Comparison of ENCODE assay signal across 29 cellular contexts in genomic region chr7:1710936-1711335, GRCh38. TPM values are rescaled to one million over a fixed set of nuclear protein-coding genes. Genes with fewer than 3 reads are reported as not detected.
A peak's percentile ranks its signal among the peaks of the same experiment; 100 is the strongest.
DNase-seq lines count a peak whose midpoint lies in the region; ATAC-seq, FAIRE-seq and TF ChIP-seq lines count a peak whose summit lies in the region.
"Had no signal": no experiment of that assay in that cellular context is flagged by ENCODE, and none has a peak within 500 bp of the region (broad histone marks: within the 10 kb centered on the region; RNA-seq: fewer than 3 reads in every experiment).

No MANE protein-coding gene starts in this region.

- POLR2A ChIA-PET in CD8-positive, alpha-beta memory T cell (lab: Charles Lee): no interaction called here

- WGBS in heart right ventricle, 2 donors: 83 to 87% methylated on average over 6 of the region's 6 CpGs
- WGBS in aorta, 2 donors: 83 to 85% methylated on average over 6 of the region's 6 CpGs

- ATAC-seq in Right ventricle myocardium superior (ENCODE audit: poor library complexity) (no peak), heart right ventricle (no peak), RWPE2 (ENCODE audit: low read depth) (no peak), aorta (ENCODE audit: low FRiP score) (no peak), GM19023 (IDR thresholded peaks at IDR 0.05; ENCODE audit: unreplicated experiment) (no peak)
- ATAC-seq: GM23338, Panc1 had no signal

- H3K9me3 ChIP-seq in heart right ventricle (peaks cover 0 to 13% (median 8%) of the 10 kb centered on the region in 11 donors), RWPE2 (ENCODE audit: severe bottlenecking) (no peaks in the 10 kb centered on the region), kidney (ENCODE audit: control insufficient read depth in 1 of 2, low read length in 2 of 2) (peaks cover 0 to 7% of the 10 kb centered on the region in 2 donors), aorta (ENCODE audit: control insufficient read depth, low read length) (peaks cover 2% of the 10 kb centered on the region)
- peaks cover 9% of the 10 kb centered on the region for H3K9me3 ChIP-seq in CD8-positive, alpha-beta memory T cell (ENCODE audit: low read length)
- H3K9me3 ChIP-seq: BE2C had no signal

- H3K4me3 ChIP-seq in heart right ventricle (no peak overlapping the region), RWPE2 (ENCODE audit: severe bottlenecking) (no peak overlapping the region), kidney (ENCODE audit: low read length in 2 of 2) (no peak overlapping the region), aorta (ENCODE audit: low read length in 2 of 2) (no peak overlapping the region)
- no peak overlapping the region for H3K4me3 ChIP-seq in CD8-positive, alpha-beta memory T cell (ENCODE audit: low read length)
- H3K4me3 ChIP-seq: GM23338 had no signal

- H3K36me3 ChIP-seq in heart right ventricle (peaks cover 0 to 13% (median 0%) of the 10 kb centered on the region in 9 donors), RWPE2 (ENCODE audit: low read depth) (no peaks in the 10 kb centered on the region), kidney (ENCODE audit: control insufficient read depth in 1 of 2, insufficient read depth in 2 of 2, low read length in 2 of 2) (no peaks in the 10 kb centered on the region), aorta (ENCODE audit: control insufficient read depth in 1 of 2, insufficient read depth in 2 of 2, low read length in 1 of 2) (no peaks in the 10 kb centered on the region)
- H3K36me3 ChIP-seq in CD8-positive, alpha-beta memory T cell (ENCODE audit: insufficient read depth, low read length): no peaks in the 10 kb centered on the region
- H3K36me3 ChIP-seq: BE2C had no signal

- intact Hi-C loops in Right ventricle myocardium superior (cut with DNase I) (no loop called here), heart right ventricle (cut with DNase I) (no loop called here), kidney (cut with DNase I) (no loop called here), aorta (cut with DNase I) (no loop called here)

- H3K36me3 Mint-ChIP-seq in CD8-positive, alpha-beta memory T cell: peaks cover 0 to 6% (median 0%) of the 10 kb centered on the region in 3 donors
- H3K36me3 Mint-ChIP-seq: CD4-positive, CD25-positive, alpha-beta regulatory T cell had no signal

- H3K4me1 ChIP-seq in heart right ventricle (peaks cover 5 to 31% (median 20%) of the 10 kb centered on the region in 9 donors), RWPE2 (ENCODE audit: insufficient read depth, poor library complexity, severe bottlenecking) (no peaks in the 10 kb centered on the region), kidney (ENCODE audit: control insufficient read depth in 1 of 2, insufficient read depth in 1 of 2, low read depth in 1 of 2, low read length in 2 of 2) (peaks cover 0 to 8% of the 10 kb centered on the region in 2 donors), aorta (ENCODE audit: control insufficient read depth in 1 of 2, insufficient read depth in 2 of 2, low read length in 2 of 2) (no peaks in the 10 kb centered on the region)
- no peaks in the 10 kb centered on the region for H3K4me1 ChIP-seq in CD8-positive, alpha-beta memory T cell (ENCODE audit: insufficient read depth, low read length)

- H3K27ac ChIP-seq in heart right ventricle (no peak overlapping the region), RWPE2 (ENCODE audit: poor library complexity, severe bottlenecking) (no peak overlapping the region), kidney (ENCODE audit: low read depth in 2 of 2, low read length in 2 of 2) (no peak overlapping the region), aorta (ENCODE audit: low read depth in 1 of 2, low read length in 2 of 2) (no peak overlapping the region)
- no peak overlapping the region for H3K27ac ChIP-seq in CD8-positive, alpha-beta memory T cell (ENCODE audit: low read depth, low read length)
- H3K27ac ChIP-seq: RWPE1 had no signal

- DNase-seq in Right ventricle myocardium superior (peak; percentile 8), heart right ventricle (no peak), RWPE2 (ENCODE audit: low spot score) (peak; percentile 34), kidney (peak; percentile 26), aorta (peak; percentile 20 to 46)
- no peak for DNase-seq in CD8-positive, alpha-beta memory T cell
- DNase-seq: 8988T; ACHN; CD4-positive, CD25-positive, alpha-beta regulatory T cell; DMS53; HCEC 1CT; KBM-7; MV-4-11; NCI-H1105; NCI-H146; NCI-H2029; NCI-H2227 treated with DMSO at 0.1 percent for 48 hours; NCI-H510A; NCI-H69 had no signal

- H3K27me3 ChIP-seq in heart right ventricle (no peaks in the 10 kb centered on the region), RWPE2 (ENCODE audit: insufficient read depth, poor library complexity, severe bottlenecking) (no peaks in the 10 kb centered on the region), aorta (ENCODE audit: control insufficient read depth in 1 of 2, insufficient read depth in 2 of 2, low read length in 1 of 2) (no peaks in the 10 kb centered on the region)
- H3K27me3 ChIP-seq in CD8-positive, alpha-beta memory T cell (ENCODE audit: insufficient read depth, low read length, poor library complexity, severe bottlenecking): no peaks in the 10 kb centered on the region
- H3K27me3 ChIP-seq: BE2C had no signal

- no peak overlapping the region for H3K27ac Mint-ChIP-seq in CD8-positive, alpha-beta memory T cell
- H3K27ac Mint-ChIP-seq: CD4-positive, CD25-positive, alpha-beta regulatory T cell; GM23338 had no signal

- peaks cover 7 to 12% of the 10 kb centered on the region in 2 donors for H3K27me3 Mint-ChIP-seq in CD8-positive, alpha-beta memory T cell

- TF ChIP-seq CTCF in heart right ventricle (IDR thresholded peaks at IDR 0.05): no peak
- no peak for TF ChIP-seq CTCF in RWPE2 (IDR thresholded peaks at IDR 0.05; ENCODE audit: poor library complexity, severe bottlenecking)
- TF ChIP-seq CTCF in kidney (IDR thresholded peaks at IDR 0.05; ENCODE audit: borderline replicate concordance, extremely low read depth, insufficient read depth): no peak

- FAIRE-seq in kidney (lab: Jason Lieb, UNC): no peak
- FAIRE-seq: D721Med, GM18507, HTR-8/SVneo had no signal

- no peaks in the 10 kb centered on the region for H3K4me1 Mint-ChIP-seq in CD8-positive, alpha-beta memory T cell

- no peak overlapping the region for H3K9ac ChIP-seq in kidney (ENCODE audit: low read length in 2 of 2)

- CTCF ChIA-PET in CD8-positive, alpha-beta memory T cell (lab: Charles Lee): no interaction called here

- H3K9me3 Mint-ChIP-seq in CD8-positive, alpha-beta memory T cell: peaks cover 3 to 8% (median 4%) of the 10 kb centered on the region in 5 donors

- H3K4me3 Mint-ChIP-seq in CD8-positive, alpha-beta memory T cell: no peak overlapping the region
- H3K4me3 Mint-ChIP-seq: CD4-positive, CD25-positive, alpha-beta regulatory T cell; GM23338 had no signal

RNA-seq across cellular contexts. Expression of gene ELFN1, which starts 40.9 kb away (rescaled TPM):
- 10.8 TPM for total RNA-seq in Right ventricle myocardium superior
- 1 to 10 TPM; 3.4 to 9.5 (median 6.4) TPM for total RNA-seq in heart right ventricle
- polyA plus RNA-seq in heart right ventricle: 1 to 10 TPM; 3.0 to 5.7 TPM
- 3.8 TPM for total RNA-seq in kidney
- 3.5 TPM for polyA plus RNA-seq in kidney (ENCODE audit: insufficient read depth, low read depth, low replicate concordance)
- total RNA-seq in aorta: 1 to 10 TPM; 1.2 to 4.8 TPM
- under 1 TPM in 1 of 2 donors, not detected in 1; 0.13 TPM for polyA plus RNA-seq in aorta
- total RNA-seq in CD8-positive, alpha-beta memory T cell: under 1 TPM; 0.15 to 0.22 TPM
- polyA plus RNA-seq in CD8-positive, alpha-beta memory T cell: 0.20 TPM
- total RNA-seq: CD4-positive, CD25-positive, alpha-beta regulatory T cell; LHCN-M2; MCF 10A had no signal
- polyA plus RNA-seq: CD4-positive, CD25-positive, alpha-beta regulatory T cell had no signal

Comparison
In these comparisons a context has a peak if more than half of its experiments do, and no peak if none do; other contexts are left out.
1. DNase-seq: peak in Right ventricle myocardium superior (single experiment), RWPE2 (single experiment), kidney (single experiment) and aorta (2 of 2); none in heart right ventricle (0 of 2) and CD8-positive, alpha-beta memory T cell (0 of 5).